In the genomic region with DNA sequence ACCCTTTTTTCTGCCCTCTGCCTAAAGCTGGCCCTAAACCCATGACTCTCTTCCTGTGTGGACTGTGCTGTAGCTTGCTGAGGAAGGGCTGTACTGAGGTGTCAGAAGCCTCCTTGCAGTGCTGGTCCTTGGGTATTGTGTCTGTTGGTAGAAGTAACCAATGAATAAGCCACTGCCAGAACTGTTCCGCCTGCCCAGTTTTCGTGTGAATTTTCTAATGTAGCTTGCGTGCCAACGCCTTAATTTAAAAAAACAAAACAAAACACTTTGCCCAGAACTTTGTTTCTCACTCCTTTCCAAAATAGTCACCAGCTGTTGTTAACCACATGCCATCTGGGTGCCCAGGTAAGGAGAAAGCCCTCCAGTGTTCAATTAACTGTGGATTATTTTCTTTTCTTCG, we compare ENCODE assay signal across 9 cellular contexts.
A peak's percentile ranks its signal among the peaks of the same experiment; 100 is the strongest.
DNase-seq lines count a peak whose midpoint lies in the region; ATAC-seq and TF ChIP-seq lines count a peak whose summit lies in the region.
"Had no signal": no experiment of that assay in that cellular context is flagged by ENCODE, and none has a peak within 500 bp of the region (broad histone marks: within the 10 kb centered on the region; RNA-seq: fewer than 3 reads in every experiment).

No MANE protein-coding gene starts in this region.

- H3K27me3 ChIP-seq in OCI-LY3 (ENCODE audit: low read depth, low read length): no peaks in the 10 kb centered on the region
- H3K27me3 ChIP-seq in lower lobe of right lung (ENCODE audit: low read depth): no peaks in the 10 kb centered on the region

- intact Hi-C loops in lower lobe of right lung (cut with DNase I): no loop called here

- H3K4me3 ChIP-seq in OCI-LY3 (ENCODE audit: low read length) (peak overlapping the region; percentile 56; the same call in 1 of the 2 replicates), lower lobe of right lung (no peak overlapping the region)

- H3K4me1 ChIP-seq in OCI-LY3 (ENCODE audit: low read length) (peaks cover 61% of the 10 kb centered on the region), lower lobe of right lung (peaks cover 51% of the 10 kb centered on the region)

- no peak overlapping the region for H3K27ac Mint-ChIP-seq in chondrocyte (ENCODE audit: unreplicated experiment)

- POLR2A ChIA-PET in GM10248 (lab: Yijun Ruan, JAX): interaction anchor here (0.6 to 1.6 kb wide), 3 partner anchors 12 to 131 kb away, joined by 4 to 6 read pairs (median 5); no protein-coding TSS in a partner anchor

- DNase-seq in lower lobe of right lung (no peak), chondrocyte (ENCODE audit: low spot score) (no peak), cerebellum (ENCODE audit: low spot score) (no peak), NCI-H510A (lab: John Stamatoyannopoulos, UW) (no peak), GM10248 (ENCODE audit: extremely low spot score) (no peak)
- DNase-seq: IMR-90 had no signal

- H3K36me3 ChIP-seq in OCI-LY3 (replicated peaks; ENCODE audit: low read depth, low read length) (peaks cover 28% of the 10 kb centered on the region), lower lobe of right lung (peaks cover 75% of the 10 kb centered on the region)

- CTCF ChIA-PET in GM10248 (lab: Yijun Ruan, JAX): interaction anchor here (0.8 to 1.4 kb wide), 5 partner anchors 9 to 74 kb away, joined by 3 to 4 read pairs (median 3); no protein-coding TSS in a partner anchor

- H3K4me2 ChIP-seq in OCI-LY3 (ENCODE audit: low read length): peak overlapping the region; percentile 77

- no peak overlapping the region for H3K4me3 Mint-ChIP-seq in chondrocyte (ENCODE audit: unreplicated experiment)

- peak overlapping the region; percentile 80 for H3K9ac ChIP-seq in OCI-LY3 (ENCODE audit: low read length)

- H3K9me3 Mint-ChIP-seq in chondrocyte (ENCODE audit: low read depth): no peaks in the 10 kb centered on the region

- H3K9me3 ChIP-seq in OCI-LY3 (ENCODE audit: insufficient read depth, low read length) (no peaks in the 10 kb centered on the region), lower lobe of right lung (no peaks in the 10 kb centered on the region)

- peaks cover 19% of the 10 kb centered on the region for H3K79me2 ChIP-seq in OCI-LY3 (ENCODE audit: low read length)

- no peak for TF ChIP-seq CTCF in OCI-LY3 (IDR thresholded peaks at IDR 0.05; ENCODE audit: low read depth, low read length)
- no peak for TF ChIP-seq CTCF in lower lobe of right lung (IDR thresholded peaks at IDR 0.05)
- no peak for TF ChIP-seq CTCF in chondrocyte (IDR thresholded peaks at IDR 0.05)
- no peak for TF ChIP-seq CTCF in GM10248 (IDR thresholded peaks at IDR 0.05; ENCODE audit: control extremely low read depth, extremely low read depth, low read depth, missing control alignments)

- H3K4me1 Mint-ChIP-seq in chondrocyte (ENCODE audit: low read depth): peaks cover 31% of the 10 kb centered on the region

- H2AFZ ChIP-seq in OCI-LY3 (ENCODE audit: low read depth, low read length): no peak overlapping the region

- H3K27me3 Mint-ChIP-seq in chondrocyte (ENCODE audit: low read depth): no peaks in the 10 kb centered on the region

- no peaks in the 10 kb centered on the region for H4K20me1 ChIP-seq in OCI-LY3 (ENCODE audit: insufficient read depth, low read length)

- H3K27ac ChIP-seq in OCI-LY3 (ENCODE audit: low read length) (peak overlapping the region; percentile 96), lower lobe of right lung (peak overlapping the region; percentile 37)

- ATAC-seq in GM18520 (IDR thresholded peaks at IDR 0.05; ENCODE audit: unreplicated experiment) (peak; percentile 49), GM21825 (IDR thresholded peaks at IDR 0.05; ENCODE audit: unreplicated experiment) (peak; percentile 44), lower lobe of right lung (peak; percentile 25 to 52)

- H3K36me3 Mint-ChIP-seq in chondrocyte (ENCODE audit: low read depth): peaks cover 15% of the 10 kb centered on the region
